In genomic region chr3:128845695-128846491, GRCh38 we compare ENCODE assay signal across 8 cellular contexts. TPM values are rescaled to one million over a fixed set of nuclear protein-coding genes. Genes with fewer than 3 reads are reported as not detected.
DNase-seq lines count a peak whose midpoint lies in the region; ATAC-seq lines count a peak whose summit lies in the region.

No MANE protein-coding gene starts in this region.

- peak overlapping the region; percentile 75 to 95 (median 88) for H3K4me3 Mint-ChIP-seq in CD4-positive, alpha-beta memory T cell
- peak overlapping the region; percentile 62 for H3K4me3 Mint-ChIP-seq in activated naive CD4-positive, alpha-beta T cell treated with anti-CD3 and anti-CD28 coated beads, Interleukin-2, amount 10 ng/mL, durations not matched to agents 7 days and 5 days

- H3K27me3 ChIP-seq in CD4-positive, alpha-beta memory T cell (ENCODE audit: insufficient read depth, low read length): no peaks in the 10 kb centered on the region

- intact Hi-C loops in CD4-positive, alpha-beta memory T cell (cut with micrococcal nuclease): loop anchor here (1.0 to 5.0 kb wide), 7 partner anchors 33 to 229 kb away; partner anchors contain the start of genes ACAD9 and RAB7A

- no peaks in the 10 kb centered on the region for H3K27me3 Mint-ChIP-seq in CD4-positive, alpha-beta memory T cell
- H3K27me3 Mint-ChIP-seq in activated naive CD4-positive, alpha-beta T cell treated with anti-CD3 and anti-CD28 coated beads, Interleukin-2, amount 10 ng/mL, durations not matched to agents 7 days and 5 days: peaks cover 9% of the 10 kb centered on the region

- H3K36me3 ChIP-seq in CD4-positive, alpha-beta memory T cell (ENCODE audit: insufficient read depth, low read length): no peaks in the 10 kb centered on the region

- ATAC-seq in GM21423 (IDR thresholded peaks at IDR 0.05; ENCODE audit: unreplicated experiment): peak; percentile 64

- peaks cover 8 to 14% (median 11%) of the 10 kb centered on the region in 4 donors for H3K4me1 Mint-ChIP-seq in CD4-positive, alpha-beta memory T cell
- H3K4me1 Mint-ChIP-seq in activated naive CD4-positive, alpha-beta T cell treated with anti-CD3 and anti-CD28 coated beads, Interleukin-2, amount 10 ng/mL, durations not matched to agents 7 days and 5 days: peaks cover 14% of the 10 kb centered on the region

- no peaks in the 10 kb centered on the region for H3K36me3 Mint-ChIP-seq in CD4-positive, alpha-beta memory T cell
- H3K36me3 Mint-ChIP-seq in activated naive CD4-positive, alpha-beta T cell treated with anti-CD3 and anti-CD28 coated beads, Interleukin-2, amount 10 ng/mL, durations not matched to agents 7 days and 5 days: no peaks in the 10 kb centered on the region

- no peaks in the 10 kb centered on the region for H3K9me3 ChIP-seq in CD4-positive, alpha-beta memory T cell (ENCODE audit: control insufficient read depth in 1 of 2, low read length in 2 of 2)

- H3K4me1 ChIP-seq in CD4-positive, alpha-beta memory T cell (ENCODE audit: insufficient read depth, low read length): peaks cover 18% of the 10 kb centered on the region

- peak overlapping the region in 1 of 2 donors; percentile 52 for H3K4me3 ChIP-seq in CD4-positive, alpha-beta memory T cell (ENCODE audit: low read length in 2 of 2)

- peak overlapping the region; percentile 45 to 97 (median 84) for H3K27ac Mint-ChIP-seq in CD4-positive, alpha-beta memory T cell
- H3K27ac Mint-ChIP-seq in activated naive CD4-positive, alpha-beta T cell treated with anti-CD3 and anti-CD28 coated beads, Interleukin-2, amount 10 ng/mL, durations not matched to agents 7 days and 5 days: peak overlapping the region; percentile 38

- POLR2A ChIA-PET in CD4-positive, alpha-beta memory T cell (lab: Charles Lee; ENCODE audit: partially characterized antibody): interaction anchor here (1.0 to 4.0 kb wide), 8 partner anchors 33 to 707 kb away, joined by 3 to 40 read pairs (median 6); partner anchors contain the start of genes ACAD9 and RPN1

- peak overlapping the region; percentile 29 for H3K27ac ChIP-seq in CD4-positive, alpha-beta memory T cell (ENCODE audit: low read depth, low read length)

- H3K9me3 Mint-ChIP-seq in CD4-positive, alpha-beta memory T cell: peaks cover 0 to 2% (median 0%) of the 10 kb centered on the region in 8 donors
- H3K9me3 Mint-ChIP-seq in activated naive CD4-positive, alpha-beta T cell treated with anti-CD3 and anti-CD28 coated beads, Interleukin-2, amount 10 ng/mL, durations not matched to agents 7 days and 5 days: no peaks in the 10 kb centered on the region

- DNase-seq in CD4-positive, alpha-beta memory T cell: peak; percentile 71 to 82 (median 73)
- peak; percentile 73 for DNase-seq in KG1 (lab: John Stamatoyannopoulos, UW)
- peak; percentile 90 for DNase-seq in SK-N-DZ (ENCODE audit: low spot score)
- DNase-seq in activated naive CD4-positive, alpha-beta T cell treated with anti-CD3 and anti-CD28 coated beads, Interleukin-2, amount 10 ng/mL, durations not matched to agents 7 days and 5 days: peak; percentile 88
- DNase-seq in glomerular endothelial cell (ENCODE audit: extremely low read depth, low read depth, low spot score): peak; percentile 12
- peak; percentile 73 for DNase-seq in occipital lobe (lab: John Stamatoyannopoulos, UW)
- DNase-seq in superior temporal gyrus (ENCODE audit: extremely low spot score): peak; percentile 73

- CTCF ChIA-PET in CD4-positive, alpha-beta memory T cell (lab: Charles Lee; ENCODE audit: partially characterized antibody): interaction anchor here (0.9 to 6.7 kb wide), 34 partner anchors 11 to 240 kb away, joined by 3 to 68 read pairs (median 5); partner anchors contain the start of gene ACAD9
- CTCF ChIA-PET in activated naive CD4-positive, alpha-beta T cell treated with anti-CD3 and anti-CD28 coated beads, Interleukin-2, amount 10 ng/mL, durations not matched to agents 7 days and 5 days (lab: Charles Lee): interaction anchor here (0.7 to 3.6 kb wide), 16 partner anchors 9 to 228 kb away, joined by 3 to 35 read pairs (median 3); partner anchors contain the start of gene ACAD9

RNA-seq across cellular contexts. Expression of gene ACAD9, which starts 33.5 kb away (rescaled TPM):
- 10 to 100 TPM; 54.9 to 62.2 TPM for total RNA-seq in CD4-positive, alpha-beta memory T cell
- 10 to 100 TPM; 12.9 to 20.7 TPM for polyA plus RNA-seq in CD4-positive, alpha-beta memory T cell
- 28.7 and 30.0 TPM in 2 replicates for polyA plus RNA-seq in SK-N-DZ (2014; cell fraction: cytosol; rRNA removed)
- polyA plus RNA-seq in SK-N-DZ (2014; cell fraction: nucleus; rRNA removed): 70.2 and 104 TPM in 2 replicates
- total RNA-seq in glomerular endothelial cell (35.9 and 45.6 TPM in 2 replicates), occipital lobe (27.6 TPM)

Comparison
In these comparisons a context has a peak if more than half of its experiments do, and no peak if none do; other contexts are left out.
1. DNase-seq: peak in every context shown above with its lines; median percentile 90 in SK-N-DZ; 88 in activated naive CD4-positive, alpha-beta T cell treated with anti-CD3 and anti-CD28 coated beads, Interleukin-2, amount 10 ng/mL, durations not matched to agents 7 days and 5 days; 73 in CD4-positive, alpha-beta memory T cell; 73 in KG1; 73 in occipital lobe; 73 in superior temporal gyrus; 12 in glomerular endothelial cell.